In genomic region chr22:36540867-36541642, GRCh38 we compare ENCODE assay signal across 15 cellular contexts. TPM values are rescaled to one million over a fixed set of nuclear protein-coding genes. Genes with fewer than 3 reads are reported as not detected.
A peak's percentile ranks its signal among the peaks of the same experiment; 100 is the strongest.
DNase-seq lines count a peak whose midpoint lies in the region; ATAC-seq lines count a peak whose summit lies in the region.
"Had no signal": no experiment of that assay in that cellular context is flagged by ENCODE, and none has a peak within 500 bp of the region (broad histone marks: within the 10 kb centered on the region; RNA-seq: fewer than 3 reads in every experiment).

No MANE protein-coding gene starts in this region.

- no peak for DNase-seq in activated naive CD8-positive, alpha-beta T cell treated with anti-CD3 and anti-CD28 coated beads, Interleukin-2, amount 10 ng/mL, durations not matched to agents 7 days and 5 days
- no peak for DNase-seq in activated naive CD8-positive, alpha-beta T cell treated with anti-CD3 and anti-CD28 coated beads, Interleukin-2, amount 50 U/mL, for 24 hours
- no peak for DNase-seq in SJSA1 (ENCODE audit: low read depth in 1 of 2, low spot score in 2 of 2)
- peak; percentile 65 for DNase-seq in islet precursor cell
- DNase-seq in stimulated activated CD4-positive, alpha-beta T cell treated with anti-CD3 and anti-CD28 coated beads, Interleukin-12 subunit alpha, Interleukin-12 subunit beta, amount 100 ng/mL, for 4 hours, result no peak
- no peak for DNase-seq in NCI-H2081 treated with DMSO at 0.1 percent for 48 hours (lab: John Stamatoyannopoulos, UW)
- DNase-seq: activated CD4-positive, CD25-positive, alpha-beta regulatory T cell treated with anti-CD3 and anti-CD28 coated beads, Interleukin-2, amount 50 U/mL, for 72 hours; effector CD4-positive, alpha-beta T cell; NCI-H1417; stimulated activated naive CD8-positive, alpha-beta T cell treated with anti-CD3 and anti-CD28 coated beads, Interleukin-15, Interleukin-2, amounts not matched to agents 100 U/mL and 50 U/mL, for 24 hours had no signal

- no peak for ATAC-seq in activated naive CD8-positive, alpha-beta T cell treated with anti-CD3 and anti-CD28 coated beads, Interleukin-2, amount 10 ng/mL, durations not matched to agents 7 days and 5 days (ENCODE audit: low read depth)
- no peak for ATAC-seq in activated naive CD8-positive, alpha-beta T cell treated with anti-CD3 and anti-CD28 coated beads, Interleukin-2, amount 50 U/mL, for 24 hours
- no peak for ATAC-seq in HG03354 (IDR thresholded peaks at IDR 0.05; ENCODE audit: poor library complexity, severe bottlenecking, unreplicated experiment)
- no peak for ATAC-seq in GM21367 (IDR thresholded peaks at IDR 0.05; ENCODE audit: unreplicated experiment)

- H3K9me3 Mint-ChIP-seq in activated naive CD8-positive, alpha-beta T cell treated with anti-CD3 and anti-CD28 coated beads, Interleukin-2, amount 10 ng/mL, durations not matched to agents 7 days and 5 days, result no peaks in the 10 kb centered on the region
- no peaks in the 10 kb centered on the region for H3K9me3 Mint-ChIP-seq in activated naive CD8-positive, alpha-beta T cell treated with anti-CD3 and anti-CD28 coated beads, Interleukin-2, amount 50 U/mL, for 24 hours
- H3K9me3 Mint-ChIP-seq: brain had no signal

- peak overlapping the region; percentile 21 for H3K27ac Mint-ChIP-seq in activated naive CD8-positive, alpha-beta T cell treated with anti-CD3 and anti-CD28 coated beads, Interleukin-2, amount 10 ng/mL, durations not matched to agents 7 days and 5 days
- no peak overlapping the region for H3K27ac Mint-ChIP-seq in activated naive CD8-positive, alpha-beta T cell treated with anti-CD3 and anti-CD28 coated beads, Interleukin-2, amount 50 U/mL, for 24 hours
- H3K27ac Mint-ChIP-seq: brain had no signal

- no peaks in the 10 kb centered on the region for H3K36me3 ChIP-seq in SJSA1
- H3K36me3 ChIP-seq: vagina had no signal

- peak overlapping the region; percentile 34; the same call in 1 of the 2 replicates for H3K27ac ChIP-seq in SJSA1
- H3K27ac ChIP-seq: vagina had no signal

- H3K4me1 Mint-ChIP-seq in activated naive CD8-positive, alpha-beta T cell treated with anti-CD3 and anti-CD28 coated beads, Interleukin-2, amount 10 ng/mL, durations not matched to agents 7 days and 5 days, result peaks cover 26% of the 10 kb centered on the region
- peaks cover 11% of the 10 kb centered on the region for H3K4me1 Mint-ChIP-seq in activated naive CD8-positive, alpha-beta T cell treated with anti-CD3 and anti-CD28 coated beads, Interleukin-2, amount 50 U/mL, for 24 hours

- no peak overlapping the region for H3K4me3 Mint-ChIP-seq in activated naive CD8-positive, alpha-beta T cell treated with anti-CD3 and anti-CD28 coated beads, Interleukin-2, amount 10 ng/mL, durations not matched to agents 7 days and 5 days
- H3K4me3 Mint-ChIP-seq in activated naive CD8-positive, alpha-beta T cell treated with anti-CD3 and anti-CD28 coated beads, Interleukin-2, amount 50 U/mL, for 24 hours, result no peak overlapping the region
- H3K4me3 Mint-ChIP-seq: brain had no signal

- H3K27me3 Mint-ChIP-seq in activated naive CD8-positive, alpha-beta T cell treated with anti-CD3 and anti-CD28 coated beads, Interleukin-2, amount 10 ng/mL, durations not matched to agents 7 days and 5 days, result no peaks in the 10 kb centered on the region
- peaks cover 2% of the 10 kb centered on the region for H3K27me3 Mint-ChIP-seq in activated naive CD8-positive, alpha-beta T cell treated with anti-CD3 and anti-CD28 coated beads, Interleukin-2, amount 50 U/mL, for 24 hours

- H3K4me1 ChIP-seq in SJSA1 (replicated peaks), result peaks cover 18% of the 10 kb centered on the region
- H3K4me1 ChIP-seq: vagina had no signal

- H3K27me3 ChIP-seq in SJSA1 (replicated peaks), result no peaks in the 10 kb centered on the region
- H3K27me3 ChIP-seq: vagina had no signal

- POLR2A ChIA-PET in activated naive CD8-positive, alpha-beta T cell treated with anti-CD3 and anti-CD28 coated beads, Interleukin-2, amount 10 ng/mL, durations not matched to agents 7 days and 5 days (lab: Charles Lee), result interaction anchor here (1.5 kb wide), 1 partner anchor 11 kb away, joined by 17 read pairs; the partner anchor contains the start of gene EIF3D

- H3K9me3 ChIP-seq in SJSA1 (replicated peaks), result no peaks in the 10 kb centered on the region
- H3K9me3 ChIP-seq: Caco-2, vagina had no signal

- H3K4me3 ChIP-seq in SJSA1, result no peak overlapping the region
- H3K4me3 ChIP-seq: vagina had no signal

- H3K36me3 Mint-ChIP-seq in activated naive CD8-positive, alpha-beta T cell treated with anti-CD3 and anti-CD28 coated beads, Interleukin-2, amount 10 ng/mL, durations not matched to agents 7 days and 5 days, result peaks cover 3% of the 10 kb centered on the region
- H3K36me3 Mint-ChIP-seq in activated naive CD8-positive, alpha-beta T cell treated with anti-CD3 and anti-CD28 coated beads, Interleukin-2, amount 50 U/mL, for 24 hours (ENCODE audit: low read depth), result no peaks in the 10 kb centered on the region
- H3K36me3 Mint-ChIP-seq: brain had no signal

RNA-seq across cellular contexts. Expression of gene EIF3D, which starts 12.1 kb away (rescaled TPM):
- total RNA-seq in activated naive CD8-positive, alpha-beta T cell treated with anti-CD3 and anti-CD28 coated beads, Interleukin-2, amount 10 ng/mL, durations not matched to agents 7 days and 5 days, result 100 to 1,000 TPM; 198 to 203 TPM
- total RNA-seq in SJSA1 (2014; rRNA removed; shearing (Covaris generic)), result 266 and 351 TPM in 2 replicates

RNA-seq across cellular contexts. Expression of gene FOXRED2, which starts 34.2 kb away (rescaled TPM):
- total RNA-seq in activated naive CD8-positive, alpha-beta T cell treated with anti-CD3 and anti-CD28 coated beads, Interleukin-2, amount 10 ng/mL, durations not matched to agents 7 days and 5 days, result 10 to 100 TPM; 10.9 to 12.0 TPM
- total RNA-seq in SJSA1 (2014; rRNA removed; shearing (Covaris generic)), result 0.88 and 6.3 TPM in 2 replicates

RNA-seq across cellular contexts. Expression of gene TXN2, which starts 59.6 kb away (rescaled TPM):
- total RNA-seq in activated naive CD8-positive, alpha-beta T cell treated with anti-CD3 and anti-CD28 coated beads, Interleukin-2, amount 10 ng/mL, durations not matched to agents 7 days and 5 days, result 10 to 100 TPM; 64.5 to 64.6 TPM
- 18.8 and 27.4 TPM in 2 replicates for total RNA-seq in SJSA1 (2014; rRNA removed; shearing (Covaris generic))
